Comparison of ENCODE assay signal across 30 cellular contexts in genomic region chr1:56494306-56494705, GRCh38.
DNase-seq lines count a peak whose midpoint lies in the region; ATAC-seq, FAIRE-seq and TF ChIP-seq lines count a peak whose summit lies in the region.
"Had no signal": no experiment of that assay in that cellular context is flagged by ENCODE, and none has a peak within 500 bp of the region (broad histone marks: within the 10 kb centered on the region; RNA-seq: fewer than 3 reads in every experiment).

No MANE protein-coding gene starts in this region.

- H2AFZ ChIP-seq in HepG2 (ENCODE audit: low read length) (no peak overlapping the region), smooth muscle cell (ENCODE audit: low read depth) (no peak overlapping the region)

- FAIRE-seq in HepG2 (lab: Jason Lieb, UNC), result peak; percentile 99
- FAIRE-seq: A549 had no signal

- peak overlapping the region; percentile 45 for H3K56ac ChIP-seq in mesendoderm (ENCODE audit: low read length)

- peak overlapping the region; percentile 18 for H2BK5ac ChIP-seq in mesendoderm (ENCODE audit: low read length)

- no TSS peak for BruUV-seq in HepG2 (replicated peaks; lab: Mats Ljungman, UMichigan)

- DNase-seq in HepG2 (ENCODE audit: low spot score) (peak; percentile 99), right lobe of liver (no peak), amniotic epithelial cell (ENCODE audit: low read depth) (peak; percentile 45), mesendoderm (peak; percentile 98), smooth muscle cell (lab: John Stamatoyannopoulos, UW; ENCODE audit: unreplicated experiment) (no peak)
- DNase-seq in activated CD4-positive, alpha-beta T cell treated with anti-CD3 and anti-CD28 coated beads, Interleukin-2, amount 10 ng/mL, durations not matched to agents 7 days and 5 days, result no peak
- DNase-seq: activated CD4-positive, alpha-beta T cell treated with anti-CD3 and anti-CD28 coated beads for 36 hours; activated effector memory CD4-positive, alpha-beta T cell treated with Interleukin-2 at 50 U/mL for 16 hours; activated naive CD8-positive, alpha-beta T cell treated with anti-CD3 and anti-CD28 coated beads, Interleukin-2, amount 10 ng/mL, durations not matched to agents 7 days and 5 days; AML-193; caudate nucleus; CD4-positive, CD25-positive, alpha-beta regulatory T cell; cortex of kidney; DMS79 treated with DMSO at 0.1 percent for 48 hours; effector memory CD8-positive, alpha-beta T cell; erythroblast; GF-D8; IMR-90; NCI-H1694; NCI-H2171; NCI-H510A treated with DMSO at 0.1 percent for 48 hours; Right ventricle myocardium superior; stimulated activated naive B cell treated with anti-CD40 and anti-IgM and Interleukin-4, amounts not matched to agents 10 μg/mL and 1 μg/mL and 100 μg/mL, for 72 hours; T-helper 2 cell had no signal

- H3K9me3 ChIP-seq in HepG2 (ENCODE audit: low read length), result no peaks in the 10 kb centered on the region
- H3K9me3 ChIP-seq in right lobe of liver, result no peaks in the 10 kb centered on the region
- no peaks in the 10 kb centered on the region for H3K9me3 ChIP-seq in smooth muscle cell (replicated peaks; ENCODE audit: low read depth)
- H3K9me3 ChIP-seq: A549, ascending aorta, HAP-1 had no signal

- peaks cover 87% of the 10 kb centered on the region for H3K4me1 ChIP-seq in HepG2 (ENCODE audit: insufficient read depth, low read length)
- peaks cover 0 to 62% (median 26%) of the 10 kb centered on the region in 4 donors for H3K4me1 ChIP-seq in right lobe of liver
- H3K4me1 ChIP-seq in mesendoderm (ENCODE audit: control insufficient read depth, low read depth, low read length), result peaks cover 20% of the 10 kb centered on the region
- peaks cover 18% of the 10 kb centered on the region for H3K4me1 ChIP-seq in smooth muscle cell (ENCODE audit: low read depth)
- H3K4me1 ChIP-seq: HAP-1 had no signal

- ATAC-seq in HepG2 (peak; percentile 97), right lobe of liver (no peak), HG03354 (IDR thresholded peaks at IDR 0.05; ENCODE audit: poor library complexity, severe bottlenecking, unreplicated experiment) (no peak)
- ATAC-seq in activated T-helper 17 cell treated with anti-CD3 and anti-CD28 coated beads, Interleukin-2, amount 50 U/mL, for 72 hours (replicated peaks), result no peak
- ATAC-seq: A549; activated CD4-positive, alpha-beta T cell treated with anti-CD3 and anti-CD28 coated beads for 36 hours; effector memory CD8-positive, alpha-beta T cell; stimulated activated naive B cell treated with anti-CD40 and anti-IgM and Interleukin-4, amounts not matched to agents 10 μg/mL and 1 μg/mL and 100 μg/mL, for 72 hours had no signal

- H3K27ac ChIP-seq in HepG2 (ENCODE audit: extremely low read length, insufficient read depth, low read length) (peak overlapping the region; percentile 90), right lobe of liver (peak overlapping the region in 1 of 3 donors; percentile 21), mesendoderm (ENCODE audit: low read depth, low read length) (peak overlapping the region; percentile 24), smooth muscle cell (ENCODE audit: low read depth) (no peak overlapping the region)
- H3K27ac ChIP-seq: A549, ascending aorta had no signal

- H3K9ac ChIP-seq in HepG2 (ENCODE audit: insufficient read depth, low read depth, low read length) (peak overlapping the region; percentile 54), mesendoderm (ENCODE audit: low read length) (no peak overlapping the region), smooth muscle cell (ENCODE audit: low read depth) (no peak overlapping the region)

- H4K8ac ChIP-seq in mesendoderm (ENCODE audit: low read depth, low read length), result no peak overlapping the region

- peak; percentile 93 to 99 for TF ChIP-seq EP300 in HepG2 (IDR thresholded peaks at IDR 0.05; ENCODE audit: low read depth in 2 of 2, low read length in 2 of 2)
- TF ChIP-seq EP300 in HepG2 (CRISPR knock-in tag; IDR thresholded peaks at IDR 0.05; ENCODE audit: borderline replicate concordance), result peak; percentile 98

- H3K4me3 Mint-ChIP-seq in activated CD4-positive, alpha-beta T cell treated with anti-CD3 and anti-CD28 coated beads, Interleukin-2, amount 10 ng/mL, durations not matched to agents 7 days and 5 days, result no peak overlapping the region
- no peak overlapping the region for H3K4me3 Mint-ChIP-seq in activated T-helper 17 cell treated with anti-CD3 and anti-CD28 coated beads, Interleukin-2, amount 50 U/mL, for 72 hours
- H3K4me3 Mint-ChIP-seq: activated CD4-positive, alpha-beta T cell treated with anti-CD3 and anti-CD28 coated beads for 36 hours; activated naive CD8-positive, alpha-beta T cell treated with anti-CD3 and anti-CD28 coated beads, Interleukin-2, amount 10 ng/mL, durations not matched to agents 7 days and 5 days; CD4-positive, CD25-positive, alpha-beta regulatory T cell; effector memory CD8-positive, alpha-beta T cell; nephron; stimulated activated naive B cell treated with anti-CD40 and anti-IgM and Interleukin-4, amounts not matched to agents 10 μg/mL and 1 μg/mL and 100 μg/mL, for 72 hours had no signal

- H2BK120ac ChIP-seq in mesendoderm (ENCODE audit: low read depth, low read length), result no peak overlapping the region

- intact Hi-C loops in HepG2 (cut with micrococcal nuclease; ENCODE audit: unreplicated experiment), result loop anchor here (1.0 to 2.0 kb wide), 3 partner anchors 12 to 17 kb away; no protein-coding TSS in a partner anchor
- intact Hi-C loops in right lobe of liver (cut with DNase I), result no loop called here

- no peaks in the 10 kb centered on the region for H3K36me3 Mint-ChIP-seq in activated CD4-positive, alpha-beta T cell treated with anti-CD3 and anti-CD28 coated beads, Interleukin-2, amount 10 ng/mL, durations not matched to agents 7 days and 5 days (ENCODE audit: low read depth)
- H3K36me3 Mint-ChIP-seq in activated T-helper 17 cell treated with anti-CD3 and anti-CD28 coated beads, Interleukin-2, amount 50 U/mL, for 72 hours (ENCODE audit: low read depth), result no peaks in the 10 kb centered on the region
- H3K36me3 Mint-ChIP-seq: activated naive CD8-positive, alpha-beta T cell treated with anti-CD3 and anti-CD28 coated beads, Interleukin-2, amount 10 ng/mL, durations not matched to agents 7 days and 5 days; CD4-positive, CD25-positive, alpha-beta regulatory T cell had no signal

- H3K79me2 ChIP-seq in HepG2 (ENCODE audit: insufficient read depth, low read length), result peaks cover 5% of the 10 kb centered on the region
- no peaks in the 10 kb centered on the region for H3K79me2 ChIP-seq in mesendoderm (ENCODE audit: control insufficient read depth, insufficient read depth, low read length)
- peaks cover 5% of the 10 kb centered on the region for H3K79me2 ChIP-seq in smooth muscle cell (ENCODE audit: low read depth)

- 0% methylated on average over 5 of the region's 5 CpGs for WGBS in HepG2 (ENCODE audit: low lambda C conversion rate)
- 89% methylated on average over 5 of the region's 5 CpGs for WGBS in right lobe of liver (ENCODE audit: insufficient coverage, low coverage, low lambda C conversion rate, missing lambda C conversion rate)
- WGBS in mesendoderm (ENCODE audit: extremely low coverage, insufficient coverage, low lambda C conversion rate), result no CpG with 5 or more reads among the region's 5 CpGs
- 27% methylated on average over 5 of the region's 5 CpGs for WGBS in smooth muscle cell (ENCODE audit: low lambda C conversion rate)

- H4K5ac ChIP-seq in mesendoderm (ENCODE audit: low read length), result no peak overlapping the region

- no peaks in the 10 kb centered on the region for H3K79me1 ChIP-seq in mesendoderm (ENCODE audit: low read length)

- H3K18ac ChIP-seq in mesendoderm (ENCODE audit: low read length), result no peak overlapping the region

- no peak overlapping the region for H2BK15ac ChIP-seq in mesendoderm (replicated peaks; ENCODE audit: low read depth)

- CTCF ChIA-PET in HepG2 (lab: Yijun Ruan, JAX; ENCODE audit: low intra/inter-chr PET ratio, low total read pairs), result no interaction called here
- CTCF ChIA-PET in activated CD4-positive, alpha-beta T cell treated with anti-CD3 and anti-CD28 coated beads, Interleukin-2, amount 10 ng/mL, durations not matched to agents 7 days and 5 days (lab: Charles Lee), result no interaction called here

- no peak overlapping the region for H3K27ac Mint-ChIP-seq in activated CD4-positive, alpha-beta T cell treated with anti-CD3 and anti-CD28 coated beads, Interleukin-2, amount 10 ng/mL, durations not matched to agents 7 days and 5 days
- H3K27ac Mint-ChIP-seq in activated T-helper 17 cell treated with anti-CD3 and anti-CD28 coated beads, Interleukin-2, amount 50 U/mL, for 72 hours, result no peak overlapping the region
- H3K27ac Mint-ChIP-seq: activated CD4-positive, alpha-beta T cell treated with anti-CD3 and anti-CD28 coated beads for 36 hours; activated naive CD8-positive, alpha-beta T cell treated with anti-CD3 and anti-CD28 coated beads, Interleukin-2, amount 10 ng/mL, durations not matched to agents 7 days and 5 days; CD4-positive, CD25-positive, alpha-beta regulatory T cell; effector memory CD8-positive, alpha-beta T cell; nephron; stimulated activated naive B cell treated with anti-CD40 and anti-IgM and Interleukin-4, amounts not matched to agents 10 μg/mL and 1 μg/mL and 100 μg/mL, for 72 hours had no signal

- H4K20me1 ChIP-seq in HepG2 (ENCODE audit: insufficient read depth, low read length) (no peaks in the 10 kb centered on the region), smooth muscle cell (ENCODE audit: low read depth) (peaks cover 35% of the 10 kb centered on the region)

- no peak overlapping the region for H3K23ac ChIP-seq in mesendoderm (ENCODE audit: low read length)

- POLR2A ChIA-PET in HepG2 (lab: Yijun Ruan, JAX), result interaction anchor here (0.7 to 4.1 kb wide), 24 partner anchors 8 to 305 kb away, joined by 3 to 74 read pairs (median 5); partner anchors contain the start of gene PLPP3
- POLR2A ChIA-PET in activated CD4-positive, alpha-beta T cell treated with anti-CD3 and anti-CD28 coated beads, Interleukin-2, amount 10 ng/mL, durations not matched to agents 7 days and 5 days (lab: Charles Lee), result no interaction called here

- H3K27me3 Mint-ChIP-seq in activated CD4-positive, alpha-beta T cell treated with anti-CD3 and anti-CD28 coated beads, Interleukin-2, amount 10 ng/mL, durations not matched to agents 7 days and 5 days, result no peaks in the 10 kb centered on the region
- peaks cover 13% of the 10 kb centered on the region for H3K27me3 Mint-ChIP-seq in activated T-helper 17 cell treated with anti-CD3 and anti-CD28 coated beads, Interleukin-2, amount 50 U/mL, for 72 hours
- H3K27me3 Mint-ChIP-seq: activated CD4-positive, alpha-beta T cell treated with anti-CD3 and anti-CD28 coated beads for 36 hours; effector memory CD8-positive, alpha-beta T cell; stimulated activated naive B cell treated with anti-CD40 and anti-IgM and Interleukin-4, amounts not matched to agents 10 μg/mL and 1 μg/mL and 100 μg/mL, for 72 hours had no signal

- in situ Hi-C loops in HepG2 (cut with HindIII; ENCODE audit: extremely low pct_ligation_motif_present, low pct_unique_long_range_greater_than_20kb), result no loop called here

- H3K27me3 ChIP-seq in HepG2 (ENCODE audit: control insufficient read depth in 1 of 2, insufficient read depth in 2 of 2, low read length in 2 of 2) (no peaks in the 10 kb centered on the region), right lobe of liver (no peaks in the 10 kb centered on the region), mesendoderm (ENCODE audit: insufficient read depth, low read length, poor library complexity) (no peaks in the 10 kb centered on the region), smooth muscle cell (ENCODE audit: low read depth) (no peaks in the 10 kb centered on the region)
- H3K27me3 ChIP-seq: ascending aorta had no signal

- TF ChIP-seq CTCF in HepG2 (CRISPR knock-in tag; IDR thresholded peaks at IDR 0.05) (0 out of 2 replicates have a peak, but pooled peaks have one; percentile 9), right lobe of liver (IDR thresholded peaks at IDR 0.05) (no peak), smooth muscle cell (IDR thresholded peaks at IDR 0.05; ENCODE audit: borderline replicate concordance, insufficient read depth, poor library complexity, severe bottlenecking) (no peak)

- H3K4me3 ChIP-seq in HepG2 (replicated peaks in 1 of 3; ENCODE audit: insufficient read depth in 1 of 3, low read depth in 2 of 3, low read length in 3 of 3), result no peak overlapping the region
- H3K4me3 ChIP-seq in right lobe of liver, result no peak overlapping the region
- H3K4me3 ChIP-seq in mesendoderm (ENCODE audit: low read length), result no peak overlapping the region
- no peak overlapping the region for H3K4me3 ChIP-seq in smooth muscle cell
- H3K4me3 ChIP-seq: A549, ascending aorta, HAP-1 had no signal

- TF ChIP-seq POLR2A in HepG2 (IDR thresholded peaks at IDR 0.05; ENCODE audit: insufficient read depth in 1 of 2, low read depth in 2 of 2, low read length in 2 of 2) (no peak), right lobe of liver (IDR thresholded peaks at IDR 0.05) (no peak)

- H3K36me3 ChIP-seq in HepG2 (replicated peaks in 1 of 2; ENCODE audit: control insufficient read depth in 1 of 2, insufficient read depth in 2 of 2, low read length in 2 of 2), result peaks cover 8 to 25% of the 10 kb centered on the region in 2 experiments; a peak in 3 of 5 replicates
- H3K36me3 ChIP-seq in right lobe of liver, result peaks cover 0 to 16% (median 8%) of the 10 kb centered on the region in 4 donors
- H3K36me3 ChIP-seq in mesendoderm (ENCODE audit: control insufficient read depth, insufficient read depth, low read length), result no peaks in the 10 kb centered on the region
- no peaks in the 10 kb centered on the region for H3K36me3 ChIP-seq in smooth muscle cell (ENCODE audit: low read depth)
- H3K36me3 ChIP-seq: HAP-1 had no signal

- H3K4ac ChIP-seq in mesendoderm (ENCODE audit: low read depth, low read length), result peak overlapping the region; percentile 76

- TF ChIP-seq RAD21 in HepG2 (CRISPR knock-in tag; IDR thresholded peaks at IDR 0.05), result no peak; the same call in 1 of the 2 replicates

- H3F3A ChIP-seq in smooth muscle cell (ENCODE audit: low read depth), result peaks cover 22% of the 10 kb centered on the region

- H3K4me2 ChIP-seq in HepG2 (ENCODE audit: low read depth, low read length) (peak overlapping the region; percentile 57), mesendoderm (ENCODE audit: low read length) (no peak overlapping the region), smooth muscle cell (no peak overlapping the region)
- H3K4me2 ChIP-seq: A549 had no signal

- H2AK5ac ChIP-seq in mesendoderm (ENCODE audit: low read length), result no peak overlapping the region

- H3K9me3 Mint-ChIP-seq in activated CD4-positive, alpha-beta T cell treated with anti-CD3 and anti-CD28 coated beads, Interleukin-2, amount 10 ng/mL, durations not matched to agents 7 days and 5 days, result no peaks in the 10 kb centered on the region
- H3K9me3 Mint-ChIP-seq in activated T-helper 17 cell treated with anti-CD3 and anti-CD28 coated beads, Interleukin-2, amount 50 U/mL, for 72 hours, result peaks cover 4% of the 10 kb centered on the region
- H3K9me3 Mint-ChIP-seq: effector memory CD8-positive, alpha-beta T cell; nephron had no signal

- H3K4me1 Mint-ChIP-seq in activated CD4-positive, alpha-beta T cell treated with anti-CD3 and anti-CD28 coated beads, Interleukin-2, amount 10 ng/mL, durations not matched to agents 7 days and 5 days, result no peaks in the 10 kb centered on the region
- no peaks in the 10 kb centered on the region for H3K4me1 Mint-ChIP-seq in activated T-helper 17 cell treated with anti-CD3 and anti-CD28 coated beads, Interleukin-2, amount 50 U/mL, for 72 hours
- H3K4me1 Mint-ChIP-seq: activated CD4-positive, alpha-beta T cell treated with anti-CD3 and anti-CD28 coated beads for 36 hours; activated naive CD8-positive, alpha-beta T cell treated with anti-CD3 and anti-CD28 coated beads, Interleukin-2, amount 10 ng/mL, durations not matched to agents 7 days and 5 days; CD4-positive, CD25-positive, alpha-beta regulatory T cell; stimulated activated naive B cell treated with anti-CD40 and anti-IgM and Interleukin-4, amounts not matched to agents 10 μg/mL and 1 μg/mL and 100 μg/mL, for 72 hours had no signal

Comparison
In these comparisons a context has a peak if more than half of its experiments do, and no peak if none do; other contexts are left out.
1. DNase-seq: peak in HepG2 (single experiment), amniotic epithelial cell (single experiment) and mesendoderm (single experiment); none in right lobe of liver (0 of 3), smooth muscle cell (single experiment) and activated CD4-positive, alpha-beta T cell treated with anti-CD3 and anti-CD28 coated beads, Interleukin-2, amount 10 ng/mL, durations not matched to agents 7 days and 5 days (single experiment).